ENCODE assay signal across 9 cellular contexts in the genomic region with DNA sequence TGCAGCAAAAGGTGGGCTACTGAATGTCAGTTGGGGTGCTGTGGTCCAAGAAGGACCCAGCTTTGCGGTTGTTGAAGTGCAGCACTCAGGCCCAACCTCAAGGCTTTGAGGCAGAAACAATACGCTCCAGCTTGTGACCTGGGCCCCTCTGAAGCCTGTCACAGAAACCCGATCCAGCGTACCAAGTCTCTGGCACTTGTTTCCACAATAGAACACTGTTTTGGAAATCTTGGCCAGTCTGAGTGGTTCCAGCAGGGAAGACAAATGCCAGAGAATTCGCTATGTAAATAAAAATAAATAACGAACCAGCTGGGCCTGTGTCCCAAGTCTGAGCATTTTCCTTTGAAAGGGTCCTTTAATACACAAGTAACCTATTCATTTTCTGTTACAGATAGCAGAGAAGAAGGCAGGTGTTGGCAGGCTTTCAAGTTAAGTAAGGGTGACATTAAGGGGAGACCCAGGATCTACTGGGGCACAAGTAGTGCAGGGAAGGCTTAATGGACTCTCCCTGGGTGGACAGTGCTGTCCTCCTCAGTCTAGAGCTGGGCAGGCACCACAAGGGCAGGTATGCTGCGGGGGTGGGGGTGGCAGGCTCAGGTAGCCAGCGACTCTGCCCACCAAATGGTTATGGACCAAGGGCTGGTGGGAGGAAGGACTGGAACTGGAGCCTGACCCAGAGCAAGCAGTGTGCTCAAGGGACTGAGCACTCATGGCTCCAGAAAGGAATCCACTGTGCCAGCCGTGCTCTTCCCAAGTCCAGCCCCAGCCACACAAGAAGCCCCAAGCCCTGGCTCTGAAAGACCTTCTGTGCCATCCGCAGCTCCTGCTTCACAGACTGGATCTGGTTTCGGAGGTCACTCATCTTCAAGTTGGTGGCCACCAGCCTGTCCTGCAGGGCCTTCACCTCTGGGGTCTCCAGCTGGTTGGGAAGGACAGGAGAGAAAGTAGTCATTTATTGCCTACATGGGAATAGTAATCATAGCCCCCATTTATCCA. TPM values are rescaled to one million over a fixed set of nuclear protein-coding genes. Genes with fewer than 3 reads are reported as not detected.
DNase-seq lines count a peak whose midpoint lies in the region; ATAC-seq, FAIRE-seq and TF ChIP-seq lines count a peak whose summit lies in the region.
"Had no signal": no experiment of that assay in that cellular context is flagged by ENCODE, and none has a peak within 500 bp of the region (broad histone marks: within the 10 kb centered on the region; RNA-seq: fewer than 3 reads in every experiment).

No MANE protein-coding gene starts in this region.

- no peak for TF ChIP-seq CTCF in brain (conservative IDR thresholded peaks at IDR 0.05)
- no peak for TF ChIP-seq CTCF in left lung (IDR thresholded peaks at IDR 0.05)
- TF ChIP-seq CTCF in transverse colon (IDR thresholded peaks at IDR 0.05), result no peak

- H3K9me3 ChIP-seq in left lung (no peaks in the 10 kb centered on the region), transverse colon (no peaks in the 10 kb centered on the region)

- in situ Hi-C loops in transverse colon (cut with MboI; ENCODE audit: low pct_ligation_motif_present in 1 of 4, low pct_unique_long_range_greater_than_20kb in 1 of 4, low sequenced_read_pairs in 3 of 4), result loop anchor here in 2 of 4 donors (10.0 kb wide), 2 partner anchors 92 to 172 kb away; partner anchors contain the start of gene ZBTB47 (in 2 of the 2)

- no peak for FAIRE-seq in HTR-8/SVneo (lab: Jason Lieb, UNC)
- FAIRE-seq: endothelial cell of umbilical vein had no signal

- peak; percentile 74 for ATAC-seq in left lung
- ATAC-seq in GM21723 (IDR thresholded peaks at IDR 0.05; ENCODE audit: unreplicated experiment), result no peak

- whole genome bisulfite sequencing in transverse colon (ENCODE audit: low coverage in 1 of 2), 2 donors, result 33 to 75% methylated on average over 1 to 11 of the region's 11 CpGs

- H3K27ac ChIP-seq in left lung (peak overlapping the region in 1 of 2 donors; percentile 7), transverse colon (peak overlapping the region; percentile 64 to 88 (median 73))

- H3K36me3 ChIP-seq in left lung (no peaks in the 10 kb centered on the region), transverse colon (no peaks in the 10 kb centered on the region)

- peaks cover 43% of the 10 kb centered on the region for H3K4me1 Mint-ChIP-seq in activated CD4-positive, alpha-beta memory T cell treated with anti-CD3 and anti-CD28 coated beads, Interleukin-2, amount 10 ng/mL, durations not matched to agents 7 days and 5 days
- peaks cover 29% of the 10 kb centered on the region for H3K4me1 Mint-ChIP-seq in activated CD4-positive, alpha-beta memory T cell treated with anti-CD3 and anti-CD28 coated beads for 36 hours (ENCODE audit: low read depth)
- H3K4me1 Mint-ChIP-seq in brain, result peaks cover 34% of the 10 kb centered on the region

- H3K27me3 ChIP-seq in left lung, result no peaks in the 10 kb centered on the region
- no peaks in the 10 kb centered on the region for H3K27me3 ChIP-seq in transverse colon

- no peaks in the 10 kb centered on the region for H3K27me3 Mint-ChIP-seq in activated CD4-positive, alpha-beta memory T cell treated with anti-CD3 and anti-CD28 coated beads, Interleukin-2, amount 10 ng/mL, durations not matched to agents 7 days and 5 days
- no peaks in the 10 kb centered on the region for H3K27me3 Mint-ChIP-seq in activated CD4-positive, alpha-beta memory T cell treated with anti-CD3 and anti-CD28 coated beads for 36 hours
- H3K27me3 Mint-ChIP-seq in brain, result peaks cover 4% of the 10 kb centered on the region

- intact Hi-C loops in activated CD4-positive, alpha-beta memory T cell treated with anti-CD3 and anti-CD28 coated beads for 36 hours (cut with micrococcal nuclease), result loop anchor here (5.0 kb wide), 1 partner anchor 189 kb away; no protein-coding TSS in a partner anchor
- intact Hi-C loops in left lung (cut with DNase I), result loop anchor here in 1 of 2 donors (10.0 kb wide), 1 partner anchor 182 kb away; no protein-coding TSS in a partner anchor
- intact Hi-C loops in transverse colon (cut with DNase I; ENCODE audit: low total_unique reads), result loop anchor here (5.0 to 10.0 kb wide), 2 partner anchors 94 to 162 kb away; partner anchors contain the start of genes SEC22C and ZBTB47

- H3K4me1 ChIP-seq in left lung (peaks cover 0 to 18% of the 10 kb centered on the region in 2 donors), transverse colon (peaks cover 6 to 26% (median 19%) of the 10 kb centered on the region in 4 donors)

- CTCF ChIA-PET in activated CD4-positive, alpha-beta memory T cell treated with anti-CD3 and anti-CD28 coated beads, Interleukin-2, amount 10 ng/mL, durations not matched to agents 7 days and 5 days (lab: Charles Lee), result interaction anchor here (0.6 to 6.1 kb wide), 16 partner anchors 8 to 229 kb away, joined by 3 to 57 read pairs (median 4); partner anchors contain the start of genes NKTR, SEC22C and SS18L2
- CTCF ChIA-PET in activated CD4-positive, alpha-beta memory T cell treated with anti-CD3 and anti-CD28 coated beads for 36 hours (lab: Charles Lee), result interaction anchor here (0.7 to 3.1 kb wide), 12 partner anchors 9 to 245 kb away, joined by 3 to 31 read pairs (median 4); partner anchors contain the start of genes SEC22C and VIPR1

- no peak for TF ChIP-seq EP300 in transverse colon (IDR thresholded peaks at IDR 0.05; ENCODE audit: low read depth)

- no peak for DNase-seq in activated CD4-positive, alpha-beta memory T cell treated with anti-CD3 and anti-CD28 coated beads, Interleukin-2, amount 10 ng/mL, durations not matched to agents 7 days and 5 days
- DNase-seq in activated CD4-positive, alpha-beta memory T cell treated with anti-CD3 and anti-CD28 coated beads for 36 hours, result no peak
- DNase-seq in left lung (peak in 1 of 2 donors; percentile 33), transverse colon (no peak), kidney glomerular epithelial cell (lab: John Stamatoyannopoulos, UW) (no peak), HTR-8/SVneo (ENCODE audit: insufficient read length, low spot score) (no peak)

- H3K4me3 ChIP-seq in left lung (no peak overlapping the region), transverse colon (no peak overlapping the region)

- peak overlapping the region; percentile 70 for H3K27ac Mint-ChIP-seq in activated CD4-positive, alpha-beta memory T cell treated with anti-CD3 and anti-CD28 coated beads, Interleukin-2, amount 10 ng/mL, durations not matched to agents 7 days and 5 days
- no peak overlapping the region for H3K27ac Mint-ChIP-seq in activated CD4-positive, alpha-beta memory T cell treated with anti-CD3 and anti-CD28 coated beads for 36 hours
- peak overlapping the region in 4 of 5 experiments; percentile 70 to 96 (median 83) for H3K27ac Mint-ChIP-seq in brain

- TF ChIP-seq POLR2A in transverse colon (IDR thresholded peaks at IDR 0.05), result no peak

- H3K4me3 Mint-ChIP-seq in activated CD4-positive, alpha-beta memory T cell treated with anti-CD3 and anti-CD28 coated beads, Interleukin-2, amount 10 ng/mL, durations not matched to agents 7 days and 5 days, result no peak overlapping the region
- no peak overlapping the region for H3K4me3 Mint-ChIP-seq in activated CD4-positive, alpha-beta memory T cell treated with anti-CD3 and anti-CD28 coated beads for 36 hours
- peak overlapping the region in 1 of 5 experiments; percentile 53 for H3K4me3 Mint-ChIP-seq in brain

- H3K36me3 Mint-ChIP-seq in activated CD4-positive, alpha-beta memory T cell treated with anti-CD3 and anti-CD28 coated beads, Interleukin-2, amount 10 ng/mL, durations not matched to agents 7 days and 5 days (ENCODE audit: low read depth), result no peaks in the 10 kb centered on the region
- no peaks in the 10 kb centered on the region for H3K36me3 Mint-ChIP-seq in activated CD4-positive, alpha-beta memory T cell treated with anti-CD3 and anti-CD28 coated beads for 36 hours
- no peaks in the 10 kb centered on the region for H3K36me3 Mint-ChIP-seq in brain

- POLR2A ChIA-PET in activated CD4-positive, alpha-beta memory T cell treated with anti-CD3 and anti-CD28 coated beads, Interleukin-2, amount 10 ng/mL, durations not matched to agents 7 days and 5 days (lab: Charles Lee), result interaction anchor here (1.2 to 2.6 kb wide), 4 partner anchors 9 to 156 kb away, joined by 4 to 9 read pairs (median 6); partner anchors contain the start of genes NKTR and SS18L2
- POLR2A ChIA-PET in activated CD4-positive, alpha-beta memory T cell treated with anti-CD3 and anti-CD28 coated beads for 36 hours (lab: Charles Lee), result interaction anchor here (1.1 kb wide), 1 partner anchor 165 kb away, joined by 4 read pairs; the partner anchor contains the start of gene SEC22C

- no peaks in the 10 kb centered on the region for H3K9me3 Mint-ChIP-seq in activated CD4-positive, alpha-beta memory T cell treated with anti-CD3 and anti-CD28 coated beads, Interleukin-2, amount 10 ng/mL, durations not matched to agents 7 days and 5 days
- H3K9me3 Mint-ChIP-seq in activated CD4-positive, alpha-beta memory T cell treated with anti-CD3 and anti-CD28 coated beads for 36 hours, result no peaks in the 10 kb centered on the region
- H3K9me3 Mint-ChIP-seq in brain, result no peaks in the 10 kb centered on the region

RNA-seq across cellular contexts. Expression of gene CCDC13, which starts 26.3 kb away (rescaled TPM):
- total RNA-seq in activated CD4-positive, alpha-beta memory T cell treated with anti-CD3 and anti-CD28 coated beads, Interleukin-2, amount 10 ng/mL, durations not matched to agents 7 days and 5 days, result under 1 TPM; 0.63 to 0.83 TPM
- total RNA-seq in activated CD4-positive, alpha-beta memory T cell treated with anti-CD3 and anti-CD28 coated beads for 36 hours, result under 1 TPM in 1 of 2 experiments, not detected in 1; 0.76 TPM
- polyA plus RNA-seq in brain (ENCODE audit: insufficient read depth, low read depth, low replicate concordance), result 4.3 TPM
- total RNA-seq in left lung (1 to 10 TPM in 1 of 2 donors, under 1 TPM in 1; 0.90 to 2.9 TPM), transverse colon (10 to 100 TPM in 2 of 4 donors, 1 to 10 TPM in 1, under 1 TPM in 1; 0.27 to 33.3 (median 13.6) TPM)

RNA-seq across cellular contexts. Expression of gene HHATL, which starts 44.2 kb away (rescaled TPM):
- under 1 TPM in 1 of 2 experiments, not detected in 1; 0.25 TPM for total RNA-seq in activated CD4-positive, alpha-beta memory T cell treated with anti-CD3 and anti-CD28 coated beads, Interleukin-2, amount 10 ng/mL, durations not matched to agents 7 days and 5 days
- not detected for total RNA-seq in activated CD4-positive, alpha-beta memory T cell treated with anti-CD3 and anti-CD28 coated beads for 36 hours
- polyA plus RNA-seq in brain (ENCODE audit: insufficient read depth, low read depth, low replicate concordance), result 85.1 TPM
- total RNA-seq in left lung (1 to 10 TPM in 1 of 2 donors, under 1 TPM in 1; 0.29 to 1.0 TPM), transverse colon (under 1 TPM in 1 of 4 donors, not detected in 3; 0.27 TPM)
- total RNA-seq: endothelial cell of umbilical vein had no signal
- polyA plus RNA-seq: endothelial cell of umbilical vein had no signal

RNA-seq across cellular contexts. Expression of gene HIGD1A, which starts 57.5 kb away (rescaled TPM):
- 10 to 100 TPM; 56.9 to 61.2 TPM for total RNA-seq in activated CD4-positive, alpha-beta memory T cell treated with anti-CD3 and anti-CD28 coated beads, Interleukin-2, amount 10 ng/mL, durations not matched to agents 7 days and 5 days
- total RNA-seq in activated CD4-positive, alpha-beta memory T cell treated with anti-CD3 and anti-CD28 coated beads for 36 hours, result 10 to 100 TPM; 63.7 to 68.4 TPM
- 252 TPM for polyA plus RNA-seq in brain (ENCODE audit: insufficient read depth, low read depth, low replicate concordance)
- 10 to 100 TPM; 81.3 to 95.2 TPM for total RNA-seq in left lung
- 100 to 1,000 TPM in 3 of 4 donors, 10 to 100 TPM in 1; 41.4 to 518 (median 379) TPM for total RNA-seq in transverse colon
